ENCODE assay signal across 30 cellular contexts in the genomic region with DNA sequence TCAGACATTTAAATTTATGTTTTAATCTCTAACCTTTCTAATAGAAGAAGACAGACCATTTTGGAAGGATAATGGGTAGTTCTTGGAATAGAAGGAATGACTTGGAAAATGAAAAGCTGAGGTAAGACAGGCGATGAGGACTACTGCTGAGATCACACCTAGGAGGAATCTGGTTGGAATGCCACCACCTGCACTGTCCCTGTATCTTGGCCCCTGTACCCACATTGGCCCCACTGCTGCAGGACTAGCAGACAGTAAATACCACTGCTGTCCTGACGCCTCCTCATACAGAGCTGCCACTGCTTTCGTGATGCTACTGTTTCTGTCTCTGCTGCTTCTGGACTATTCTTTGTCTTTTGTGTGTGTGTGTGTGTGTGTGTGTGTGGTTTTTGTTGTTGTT.
"Had no signal": no experiment of that assay in that cellular context is flagged by ENCODE, and none has a peak within 500 bp of the region (broad histone marks: within the 10 kb centered on the region; RNA-seq: fewer than 3 reads in every experiment).

No MANE protein-coding gene starts in this region.

- ATAC-seq: heart left ventricle; left colon; left lung; lower lobe of right lung; mucosa of descending colon; naive thymus-derived CD4-positive, alpha-beta T cell; natural killer cell treated with Interleukin-12 subunit alpha and Interleukin-12 subunit beta and Interleukin-15 and Interleukin-18, amount 100 ng/mL, for 72 hours; pancreas; right cardiac atrium; sciatic nerve had no signal

- H3K4me3 ChIP-seq: heart left ventricle, left lung, lower lobe of right lung, mucosa of descending colon, pancreas, prostate gland, skin epidermis, suprapubic skin, thoracic aorta, tibial artery, uterus had no signal

- H3K9me3 ChIP-seq: heart left ventricle, left lung, lower lobe of right lung, mucosa of descending colon, pancreas, prostate gland, suprapubic skin, thoracic aorta, tibial artery, uterus had no signal

- H3K27me3 ChIP-seq: heart left ventricle, left lung, pancreas, suprapubic skin, tibial artery, uterus had no signal

- H3K27ac ChIP-seq: heart left ventricle, left lung, lower lobe of right lung, pancreas, prostate gland, skin epidermis, suprapubic skin, thoracic aorta, tibial artery, uterus had no signal

- H3K36me3 ChIP-seq: heart left ventricle, left lung, lower lobe of right lung, pancreas, prostate gland, suprapubic skin, thoracic aorta, tibial artery, uterus had no signal

- DNase-seq: heart left ventricle; hypothalamus; immature natural killer cell; kidney; left colon; left lung; lower lobe of right lung; mammary epithelial cell; midbrain; mucosa of descending colon; naive thymus-derived CD4-positive, alpha-beta T cell; nucleus accumbens; pancreas; posterior cingulate gyrus; retina; right cardiac atrium; stimulated activated CD4-positive, alpha-beta T cell treated with anti-CD3 and anti-CD28 coated beads, Interleukin-1b, Interleukin-23, amount 100 ng/mL, for 48 hours; stimulated activated CD4-positive, alpha-beta T cell treated with anti-CD3 and anti-CD28 coated beads, Interleukin-2, amount 100 ng/mL, for 48 hours; stimulated activated CD4-positive, alpha-beta T cell treated with anti-CD3 and anti-CD28 coated beads, Interleukin-4, amount 100 ng/mL, for 4 hours; stimulated activated CD8-positive, alpha-beta memory T cell treated with anti-CD3 and anti-CD28 coated beads, Interleukin-4, amount 100 ng/mL, for 48 hours; stimulated activated naive CD4-positive, alpha-beta T cell; tibial artery; uterus had no signal

- H3K4me1 ChIP-seq: heart left ventricle, left lung, lower lobe of right lung, pancreas, prostate gland, suprapubic skin, uterus had no signal

- FAIRE-seq: islet of Langerhans had no signal
